ENCODE assay signal across 27 cellular contexts in genomic region chr2:12484536-12485115, GRCh38.
DNase-seq lines count a peak whose midpoint lies in the region; ATAC-seq, FAIRE-seq and TF ChIP-seq lines count a peak whose summit lies in the region.
"Had no signal": no experiment of that assay in that cellular context is flagged by ENCODE, and none has a peak within 500 bp of the region (broad histone marks: within the 10 kb centered on the region; RNA-seq: fewer than 3 reads in every experiment).

No MANE protein-coding gene starts in this region.

- H3K4me3 ChIP-seq in K562 = no peak overlapping the region
- H3K4me3 ChIP-seq in naive thymus-derived CD4-positive, alpha-beta T cell (ENCODE audit: low read length) = no peak overlapping the region
- H3K4me3 ChIP-seq: neural progenitor cell, psoas muscle, smooth muscle cell had no signal

- H2AFZ ChIP-seq in K562 (ENCODE audit: low read depth, low read length) = no peak overlapping the region
- H2AFZ ChIP-seq: neural progenitor cell had no signal

- no peaks in the 10 kb centered on the region for H3K36me3 ChIP-seq in K562 (ENCODE audit: control insufficient read depth, insufficient read depth, low read length)
- H3K36me3 ChIP-seq in naive thymus-derived CD4-positive, alpha-beta T cell (ENCODE audit: control insufficient read depth in 2 of 3, insufficient read depth in 3 of 3, low read length in 3 of 3) = no peaks in the 10 kb centered on the region
- H3K36me3 ChIP-seq: neural progenitor cell had no signal

- no TSS peak for BruUV-seq in K562 (replicated peaks; lab: Mats Ljungman, UMichigan)

- TF ChIP-seq CTCF in CD4-positive, alpha-beta T cell (IDR thresholded peaks at IDR 0.05) = no peak
- TF ChIP-seq CTCF in HFFc6 (IDR thresholded peaks at IDR 0.05) (no peak), K562 (IDR thresholded peaks at IDR 0.05 in 2 of 3, conservative IDR thresholded peaks at IDR 0.05 in 1 of 3; ENCODE audit: insufficient read depth in 2 of 3, low read depth in 1 of 3, low read length in 3 of 3) (no peak), nephron progenitor cell (IDR thresholded peaks at IDR 0.05) (no peak)

- intact Hi-C loops in CD4-positive, alpha-beta T cell (cut with DNase I, micrococcal nuclease) = no loop called here
- intact Hi-C loops in K562 (cut with micrococcal nuclease) = no loop called here
- intact Hi-C loops in naive thymus-derived CD4-positive, alpha-beta T cell (cut with micrococcal nuclease) = no loop called here

- H3K36me3 Mint-ChIP-seq in CD4-positive, alpha-beta T cell (ENCODE audit: low read depth) = no peaks in the 10 kb centered on the region
- no peaks in the 10 kb centered on the region for H3K36me3 Mint-ChIP-seq in HFFc6 (ENCODE audit: low read depth)
- H3K36me3 Mint-ChIP-seq in naive thymus-derived CD4-positive, alpha-beta T cell = peaks cover 0 to 37% (median 0%) of the 10 kb centered on the region in 5 donors
- no peaks in the 10 kb centered on the region for H3K36me3 Mint-ChIP-seq in nephron progenitor cell (ENCODE audit: low read depth)
- peaks cover 2% of the 10 kb centered on the region for H3K36me3 Mint-ChIP-seq in activated naive CD8-positive, alpha-beta T cell treated with anti-CD3 and anti-CD28 coated beads for 36 hours
- peaks cover 23% of the 10 kb centered on the region for H3K36me3 Mint-ChIP-seq in activated CD4-positive, alpha-beta memory T cell treated with anti-CD3 and anti-CD28 coated beads, Interleukin-2, amount 10 ng/mL, durations not matched to agents 7 days and 5 days (ENCODE audit: low read depth)
- H3K36me3 Mint-ChIP-seq: neural progenitor cell, type B pancreatic cell had no signal

- H4K20me1 ChIP-seq in K562 (replicated peaks; ENCODE audit: control insufficient read depth, insufficient read depth, low read length) = no peaks in the 10 kb centered on the region

- POLR2A ChIA-PET in CD4-positive, alpha-beta T cell (lab: Charles Lee) = interaction anchor here (0.7 kb wide), 1 partner anchor 249 kb away, joined by 3 read pairs; no protein-coding TSS in a partner anchor
- POLR2A ChIA-PET in K562 (lab: Yijun Ruan, JAX) = no interaction called here
- POLR2A ChIA-PET in naive thymus-derived CD4-positive, alpha-beta T cell (lab: Charles Lee) = no interaction called here
- POLR2A ChIA-PET in activated CD4-positive, alpha-beta memory T cell treated with anti-CD3 and anti-CD28 coated beads, Interleukin-2, amount 10 ng/mL, durations not matched to agents 7 days and 5 days (lab: Charles Lee) = no interaction called here

- TF ChIP-seq EP300 in K562 (IDR thresholded peaks at IDR 0.05; ENCODE audit: low read length) = no peak

- H3K4me1 Mint-ChIP-seq in CD4-positive, alpha-beta T cell (ENCODE audit: low read depth) = peaks cover 60% of the 10 kb centered on the region
- H3K4me1 Mint-ChIP-seq in HFFc6 (ENCODE audit: low read depth) = peaks cover 27% of the 10 kb centered on the region
- H3K4me1 Mint-ChIP-seq in naive thymus-derived CD4-positive, alpha-beta T cell = peaks cover 41 to 69% (median 59%) of the 10 kb centered on the region in 7 donors
- peaks cover 30% of the 10 kb centered on the region for H3K4me1 Mint-ChIP-seq in nephron progenitor cell
- H3K4me1 Mint-ChIP-seq in activated naive CD8-positive, alpha-beta T cell treated with anti-CD3 and anti-CD28 coated beads for 36 hours = peaks cover 47% of the 10 kb centered on the region
- H3K4me1 Mint-ChIP-seq in activated CD4-positive, alpha-beta memory T cell treated with anti-CD3 and anti-CD28 coated beads, Interleukin-2, amount 10 ng/mL, durations not matched to agents 7 days and 5 days = peaks cover 49% of the 10 kb centered on the region

- in situ Hi-C loops in K562 (cut with MboI) = no loop called here

- H3K4me2 ChIP-seq in K562 (ENCODE audit: insufficient read depth, low read length) = no peak overlapping the region
- H3K4me2 ChIP-seq: neural progenitor cell, smooth muscle cell had no signal

- no peak for DNase-seq in CD4-positive, alpha-beta T cell
- DNase-seq in HFFc6 = peak; percentile 18
- DNase-seq in K562 (ENCODE audit: extremely low read depth in 1 of 4, low spot score in 3 of 4) = no peak
- no peak for DNase-seq in naive thymus-derived CD4-positive, alpha-beta T cell
- DNase-seq in nephron progenitor cell = no peak
- no peak for DNase-seq in NCI-H774 (lab: John Stamatoyannopoulos, UW)
- DNase-seq in activated naive CD8-positive, alpha-beta T cell treated with anti-CD3 and anti-CD28 coated beads for 36 hours = no peak
- DNase-seq in activated CD4-positive, alpha-beta memory T cell treated with anti-CD3 and anti-CD28 coated beads, Interleukin-2, amount 10 ng/mL, durations not matched to agents 7 days and 5 days = no peak
- DNase-seq: activated CD4-positive, alpha-beta T cell treated with anti-CD3 and anti-CD28 coated beads for 4 hours; activated CD8-positive, alpha-beta memory T cell treated with anti-CD3 and anti-CD28 coated beads, Interleukin-2, amount 50 U/mL, for 4 hours; activated effector memory CD4-positive, alpha-beta T cell treated with Interleukin-2 at 50 U/mL for 16 hours; activated naive CD8-positive, alpha-beta T cell treated with anti-CD3 and anti-CD28 coated beads, Interleukin-2, amount 50 U/mL, for 24 hours; AML-193; Caco-2; glutamatergic neuron; midbrain; NCI-H1436 treated with DMSO at 0.1 percent for 48 hours; NCI-H526; psoas muscle; stimulated activated CD4-positive, alpha-beta T cell treated with anti-CD3 and anti-CD28 coated beads, Interleukin-2, amount 100 ng/mL, for 48 hours; SW 1271 had no signal

- peak overlapping the region in 1 of 2 experiments; percentile 54; a peak in 1 of 4 replicates for H3K9ac ChIP-seq in K562 (ENCODE audit: insufficient read depth in 1 of 2, low read depth in 2 of 2, low read length in 2 of 2)
- H3K9ac ChIP-seq: neural progenitor cell had no signal

- no peak for ATAC-seq in CD4-positive, alpha-beta T cell (ENCODE audit: poor library complexity)
- ATAC-seq in K562 = no peak
- no peak for ATAC-seq in naive thymus-derived CD4-positive, alpha-beta T cell
- ATAC-seq: activated naive CD8-positive, alpha-beta T cell treated with anti-CD3 and anti-CD28 coated beads, Interleukin-2, amount 50 U/mL, for 24 hours; esophagus mucosa; psoas muscle had no signal

- no peaks in the 10 kb centered on the region for H3K9me3 Mint-ChIP-seq in CD4-positive, alpha-beta T cell
- H3K9me3 Mint-ChIP-seq in HFFc6 (0 out of 2 replicates have a peak, but pooled peaks cover 5% of the 10 kb centered on the region), nephron progenitor cell (peaks cover 15% of the 10 kb centered on the region)
- H3K9me3 Mint-ChIP-seq in naive thymus-derived CD4-positive, alpha-beta T cell = peaks cover 0 to 4% (median 0%) of the 10 kb centered on the region in 11 donors
- H3K9me3 Mint-ChIP-seq in activated naive CD8-positive, alpha-beta T cell treated with anti-CD3 and anti-CD28 coated beads for 36 hours = peaks cover 2% of the 10 kb centered on the region
- peaks cover 4% of the 10 kb centered on the region for H3K9me3 Mint-ChIP-seq in activated CD4-positive, alpha-beta memory T cell treated with anti-CD3 and anti-CD28 coated beads, Interleukin-2, amount 10 ng/mL, durations not matched to agents 7 days and 5 days
- H3K9me3 Mint-ChIP-seq: activated naive CD8-positive, alpha-beta T cell treated with anti-CD3 and anti-CD28 coated beads, Interleukin-2, amount 50 U/mL, for 24 hours; stimulated activated naive CD8-positive, alpha-beta T cell treated with anti-CD3 and anti-CD28 coated beads, Interleukin-15, Interleukin-2, amounts not matched to agents 100 ng/mL and 50 ng/mL, for 24 hours; type B pancreatic cell had no signal

- no peaks in the 10 kb centered on the region for H3K27me3 Mint-ChIP-seq in CD4-positive, alpha-beta T cell
- H3K27me3 Mint-ChIP-seq in HFFc6 (ENCODE audit: insufficient read depth) (peaks cover 7% of the 10 kb centered on the region), nephron progenitor cell (ENCODE audit: low read depth, poor library complexity) (no peaks in the 10 kb centered on the region)
- no peaks in the 10 kb centered on the region for H3K27me3 Mint-ChIP-seq in naive thymus-derived CD4-positive, alpha-beta T cell
- H3K27me3 Mint-ChIP-seq in activated naive CD8-positive, alpha-beta T cell treated with anti-CD3 and anti-CD28 coated beads for 36 hours = no peaks in the 10 kb centered on the region
- H3K27me3 Mint-ChIP-seq in activated CD4-positive, alpha-beta memory T cell treated with anti-CD3 and anti-CD28 coated beads, Interleukin-2, amount 10 ng/mL, durations not matched to agents 7 days and 5 days = no peaks in the 10 kb centered on the region
- H3K27me3 Mint-ChIP-seq: activated naive CD8-positive, alpha-beta T cell treated with anti-CD3 and anti-CD28 coated beads, Interleukin-2, amount 50 U/mL, for 24 hours; stimulated activated naive CD8-positive, alpha-beta T cell treated with anti-CD3 and anti-CD28 coated beads, Interleukin-15, Interleukin-2, amounts not matched to agents 100 ng/mL and 50 ng/mL, for 24 hours; type B pancreatic cell had no signal

- H3K27me3 ChIP-seq in CD4-positive, alpha-beta T cell (ENCODE audit: control insufficient read depth, insufficient read depth, low read length) = no peaks in the 10 kb centered on the region
- H3K27me3 ChIP-seq in K562 (ENCODE audit: control insufficient read depth in 2 of 2, insufficient read depth in 2 of 2, low read length in 2 of 2) = no peaks in the 10 kb centered on the region
- H3K27me3 ChIP-seq in naive thymus-derived CD4-positive, alpha-beta T cell (ENCODE audit: control insufficient read depth in 2 of 2, insufficient read depth in 2 of 2, low read length in 2 of 2) = no peaks in the 10 kb centered on the region
- H3K27me3 ChIP-seq: neural progenitor cell had no signal

- H3K4me1 ChIP-seq in K562 (replicated peaks in 1 of 2; ENCODE audit: control insufficient read depth in 2 of 2, insufficient read depth in 2 of 2, low read length in 2 of 2) = no peaks in the 10 kb centered on the region
- H3K4me1 ChIP-seq in naive thymus-derived CD4-positive, alpha-beta T cell (ENCODE audit: control insufficient read depth in 2 of 2, insufficient read depth in 2 of 2, low read length in 2 of 2) = peaks cover 28 to 51% of the 10 kb centered on the region in 2 donors
- H3K4me1 ChIP-seq: neural progenitor cell, psoas muscle had no signal

- CTCF ChIA-PET in CD4-positive, alpha-beta T cell (lab: Charles Lee) = interaction anchor here (0.6 kb wide), 1 partner anchor 88 kb away, joined by 3 read pairs; no protein-coding TSS in a partner anchor
- CTCF ChIA-PET in K562 (lab: Yijun Ruan, JAX; ENCODE audit: low intra/inter-chr PET ratio) = no interaction called here
- CTCF ChIA-PET in naive thymus-derived CD4-positive, alpha-beta T cell (lab: Charles Lee) = no interaction called here
- CTCF ChIA-PET in activated CD4-positive, alpha-beta memory T cell treated with anti-CD3 and anti-CD28 coated beads, Interleukin-2, amount 10 ng/mL, durations not matched to agents 7 days and 5 days (lab: Charles Lee) = interaction anchor here (1.2 kb wide), 1 partner anchor 13 kb away, joined by 4 read pairs; no protein-coding TSS in a partner anchor

- TF ChIP-seq RAD21 in K562 (CRISPR knock-in tag; conservative IDR thresholded peaks at IDR 0.05 in 1 of 2, IDR thresholded peaks at IDR 0.05 in 1 of 2) = no peak

- H3K27ac ChIP-seq in CD4-positive, alpha-beta T cell (ENCODE audit: low read depth, low read length) = no peak overlapping the region
- H3K27ac ChIP-seq in K562 (ENCODE audit: extremely low read depth, low read depth, low read length) = no peak overlapping the region
- H3K27ac ChIP-seq in naive thymus-derived CD4-positive, alpha-beta T cell (ENCODE audit: low read depth, low read length) = no peak overlapping the region
- H3K27ac ChIP-seq: neural progenitor cell, psoas muscle had no signal

- no peaks in the 10 kb centered on the region for H3K79me2 ChIP-seq in K562 (ENCODE audit: control insufficient read depth, insufficient read depth, low read length)

- no peaks in the 10 kb centered on the region for H3K9me3 ChIP-seq in CD4-positive, alpha-beta T cell (ENCODE audit: control insufficient read depth, low read length)
- H3K9me3 ChIP-seq in K562 (replicated peaks; ENCODE audit: control insufficient read depth, insufficient read depth, low read depth, low read length) = no peaks in the 10 kb centered on the region; the same call in 1 of the 2 replicates
- no peaks in the 10 kb centered on the region for H3K9me3 ChIP-seq in naive thymus-derived CD4-positive, alpha-beta T cell (ENCODE audit: control insufficient read depth in 2 of 3, low read length in 3 of 3)
- H3K9me3 ChIP-seq: psoas muscle had no signal

- peak overlapping the region; percentile 43 for H3K27ac Mint-ChIP-seq in CD4-positive, alpha-beta T cell
- H3K27ac Mint-ChIP-seq in HFFc6 (peak overlapping the region; percentile 27), nephron progenitor cell (no peak overlapping the region)
- H3K27ac Mint-ChIP-seq in naive thymus-derived CD4-positive, alpha-beta T cell = peak overlapping the region in 8 of 9 donors; percentile 3 to 84 (median 47)
- H3K27ac Mint-ChIP-seq in activated naive CD8-positive, alpha-beta T cell treated with anti-CD3 and anti-CD28 coated beads for 36 hours = no peak overlapping the region
- H3K27ac Mint-ChIP-seq in activated CD4-positive, alpha-beta memory T cell treated with anti-CD3 and anti-CD28 coated beads, Interleukin-2, amount 10 ng/mL, durations not matched to agents 7 days and 5 days = no peak overlapping the region
- H3K27ac Mint-ChIP-seq: activated naive CD8-positive, alpha-beta T cell treated with anti-CD3 and anti-CD28 coated beads, Interleukin-2, amount 50 U/mL, for 24 hours; neural progenitor cell; stimulated activated naive CD8-positive, alpha-beta T cell treated with anti-CD3 and anti-CD28 coated beads, Interleukin-15, Interleukin-2, amounts not matched to agents 100 ng/mL and 50 ng/mL, for 24 hours; type B pancreatic cell had no signal

- FAIRE-seq in K562 (lab: Jason Lieb, UNC) = no peak
- FAIRE-seq: TTC549 had no signal

- no peaks in the 10 kb centered on the region for H3K9me1 ChIP-seq in K562 (ENCODE audit: control insufficient read depth, insufficient read depth, low read length)

- WGBS in K562 (ENCODE audit: insufficient coverage, low coverage, missing lambda C conversion rate) = 73% methylated on average over 3 of the region's 3 CpGs

- no peak for TF ChIP-seq POLR2A in K562 (conservative IDR thresholded peaks at IDR 0.05)

- H3K4me3 Mint-ChIP-seq in CD4-positive, alpha-beta T cell = peak overlapping the region; percentile 49
- no peak overlapping the region for H3K4me3 Mint-ChIP-seq in HFFc6
- H3K4me3 Mint-ChIP-seq in naive thymus-derived CD4-positive, alpha-beta T cell = peak overlapping the region in 5 of 10 donors; percentile 6 to 55 (median 36)
- no peak overlapping the region for H3K4me3 Mint-ChIP-seq in nephron progenitor cell
- H3K4me3 Mint-ChIP-seq in activated naive CD8-positive, alpha-beta T cell treated with anti-CD3 and anti-CD28 coated beads for 36 hours = no peak overlapping the region
- H3K4me3 Mint-ChIP-seq in activated CD4-positive, alpha-beta memory T cell treated with anti-CD3 and anti-CD28 coated beads, Interleukin-2, amount 10 ng/mL, durations not matched to agents 7 days and 5 days = no peak overlapping the region
- H3K4me3 Mint-ChIP-seq: activated naive CD8-positive, alpha-beta T cell treated with anti-CD3 and anti-CD28 coated beads, Interleukin-2, amount 50 U/mL, for 24 hours; neural progenitor cell; stimulated activated naive CD8-positive, alpha-beta T cell treated with anti-CD3 and anti-CD28 coated beads, Interleukin-15, Interleukin-2, amounts not matched to agents 100 ng/mL and 50 ng/mL, for 24 hours; type B pancreatic cell had no signal

Comparison
In these comparisons a context has a peak if more than half of its experiments do, and no peak if none do; other contexts are left out.
1. H3K27ac Mint-ChIP-seq: peak in CD4-positive, alpha-beta T cell (single experiment), HFFc6 (single experiment) and naive thymus-derived CD4-positive, alpha-beta T cell (8 of 9); none in nephron progenitor cell (single experiment), activated naive CD8-positive, alpha-beta T cell treated with anti-CD3 and anti-CD28 coated beads for 36 hours (single experiment) and activated CD4-positive, alpha-beta memory T cell treated with anti-CD3 and anti-CD28 coated beads, Interleukin-2, amount 10 ng/mL, durations not matched to agents 7 days and 5 days (single experiment).
2. CTCF ChIA-PET loops: an anchor here in CD4-positive, alpha-beta T cell (0.6 kb wide) and activated CD4-positive, alpha-beta memory T cell treated with anti-CD3 and anti-CD28 coated beads, Interleukin-2, amount 10 ng/mL, durations not matched to agents 7 days and 5 days (1.2 kb wide); none called in K562 and naive thymus-derived CD4-positive, alpha-beta T cell.